ENCODE assay signal across 20 cellular contexts in genomic region chr6:40383348-40384115, GRCh38.
A peak's percentile ranks its signal among the peaks of the same experiment; 100 is the strongest.
DNase-seq lines count a peak whose midpoint lies in the region; ATAC-seq and TF ChIP-seq lines count a peak whose summit lies in the region.
"Had no signal": no experiment of that assay in that cellular context is flagged by ENCODE, and none has a peak within 500 bp of the region (broad histone marks: within the 10 kb centered on the region; RNA-seq: fewer than 3 reads in every experiment).

No MANE protein-coding gene starts in this region.

- H3K4me3 ChIP-seq in thyroid gland (replicated peaks in 1 of 3): no peak overlapping the region
- H3K4me3 ChIP-seq: K562, SJSA1 had no signal

- no peak for ATAC-seq in activated naive CD8-positive, alpha-beta T cell treated with anti-CD3 and anti-CD28 coated beads, Interleukin-2, amount 10 ng/mL, durations not matched to agents 7 days and 5 days (ENCODE audit: low read depth)
- ATAC-seq in activated naive CD8-positive, alpha-beta T cell treated with anti-CD3 and anti-CD28 coated beads, Interleukin-2, amount 50 U/mL, for 24 hours: no peak
- peak; percentile 96 for ATAC-seq in esophagus mucosa
- ATAC-seq: K562, Panc1 had no signal

- intact Hi-C loops in activated T-helper 2 cell treated with anti-CD3 and anti-CD28 coated beads, Interferon-gamma antibody, Interleukin-2, Interleukin-4, amounts not matched to agents 10 μg/mL and 5 μg/mL and 100 μg/mL, durations not matched to agents 14 hours and 24 hours and 36 hours (cut with micrococcal nuclease): no loop called here
- intact Hi-C loops in thyroid gland (cut with DNase I): no loop called here

- WGBS in thyroid gland, 2 donors: 75 to 78% methylated on average over 3 of the region's 3 CpGs

- no peak for DNase-seq in activated naive CD8-positive, alpha-beta T cell treated with anti-CD3 and anti-CD28 coated beads, Interleukin-2, amount 10 ng/mL, durations not matched to agents 7 days and 5 days
- no peak for DNase-seq in activated naive CD8-positive, alpha-beta T cell treated with anti-CD3 and anti-CD28 coated beads, Interleukin-2, amount 50 U/mL, for 24 hours
- DNase-seq in activated T-helper 2 cell treated with anti-CD3 and anti-CD28 coated beads, Interferon-gamma antibody, Interleukin-2, Interleukin-4, amounts not matched to agents 10 μg/mL and 5 μg/mL and 100 μg/mL, durations not matched to agents 14 hours and 24 hours and 36 hours (ENCODE audit: low spot score): peak; percentile 2
- DNase-seq in thyroid gland: peak; percentile 14 to 29
- no peak for DNase-seq in HuH-7.5 (ENCODE audit: low spot score)
- no peak for DNase-seq in SIG-M5 (lab: John Stamatoyannopoulos, UW)
- DNase-seq: GDM1; H7; MM.1S; NCI-H1048; NCI-H1417 treated with DMSO at 0.1 percent for 48 hours; NCI-H187; NCI-H69; NK-92 treated with Interleukin-12 subunit alpha and Interleukin-12 subunit beta, amount 100 ng/mL, for 24 hours had no signal

- POLR2A ChIA-PET in activated naive CD8-positive, alpha-beta T cell treated with anti-CD3 and anti-CD28 coated beads, Interleukin-2, amount 10 ng/mL, durations not matched to agents 7 days and 5 days (lab: Charles Lee): no interaction called here

- H3K4me3 Mint-ChIP-seq in activated naive CD8-positive, alpha-beta T cell treated with anti-CD3 and anti-CD28 coated beads, Interleukin-2, amount 10 ng/mL, durations not matched to agents 7 days and 5 days: no peak overlapping the region
- H3K4me3 Mint-ChIP-seq in activated naive CD8-positive, alpha-beta T cell treated with anti-CD3 and anti-CD28 coated beads, Interleukin-2, amount 50 U/mL, for 24 hours: no peak overlapping the region
- H3K4me3 Mint-ChIP-seq in activated T-helper 2 cell treated with anti-CD3 and anti-CD28 coated beads, Interferon-gamma antibody, Interleukin-2, Interleukin-4, amounts not matched to agents 10 μg/mL and 5 μg/mL and 100 μg/mL, durations not matched to agents 14 hours and 24 hours and 36 hours (ENCODE audit: low read depth): no peak overlapping the region
- H3K4me3 Mint-ChIP-seq: B cell, CD14-positive monocyte had no signal

- peaks cover 2% of the 10 kb centered on the region for H3K9me3 Mint-ChIP-seq in activated naive CD8-positive, alpha-beta T cell treated with anti-CD3 and anti-CD28 coated beads, Interleukin-2, amount 10 ng/mL, durations not matched to agents 7 days and 5 days
- no peaks in the 10 kb centered on the region for H3K9me3 Mint-ChIP-seq in activated naive CD8-positive, alpha-beta T cell treated with anti-CD3 and anti-CD28 coated beads, Interleukin-2, amount 50 U/mL, for 24 hours
- peaks cover 5% of the 10 kb centered on the region for H3K9me3 Mint-ChIP-seq in activated T-helper 2 cell treated with anti-CD3 and anti-CD28 coated beads, Interferon-gamma antibody, Interleukin-2, Interleukin-4, amounts not matched to agents 10 μg/mL and 5 μg/mL and 100 μg/mL, durations not matched to agents 14 hours and 24 hours and 36 hours

- no peak for TF ChIP-seq CTCF in thyroid gland (IDR thresholded peaks at IDR 0.05)

- H3K9me3 ChIP-seq in thyroid gland: no peaks in the 10 kb centered on the region
- H3K9me3 ChIP-seq: SJSA1 had no signal

- H3K27ac Mint-ChIP-seq in activated naive CD8-positive, alpha-beta T cell treated with anti-CD3 and anti-CD28 coated beads, Interleukin-2, amount 10 ng/mL, durations not matched to agents 7 days and 5 days: peak overlapping the region; percentile 50
- no peak overlapping the region for H3K27ac Mint-ChIP-seq in activated naive CD8-positive, alpha-beta T cell treated with anti-CD3 and anti-CD28 coated beads, Interleukin-2, amount 50 U/mL, for 24 hours
- H3K27ac Mint-ChIP-seq in activated T-helper 2 cell treated with anti-CD3 and anti-CD28 coated beads, Interferon-gamma antibody, Interleukin-2, Interleukin-4, amounts not matched to agents 10 μg/mL and 5 μg/mL and 100 μg/mL, durations not matched to agents 14 hours and 24 hours and 36 hours: no peak overlapping the region
- H3K27ac Mint-ChIP-seq: B cell, CD14-positive monocyte had no signal

- H3K27me3 Mint-ChIP-seq in activated naive CD8-positive, alpha-beta T cell treated with anti-CD3 and anti-CD28 coated beads, Interleukin-2, amount 10 ng/mL, durations not matched to agents 7 days and 5 days: peaks cover 28% of the 10 kb centered on the region
- H3K27me3 Mint-ChIP-seq in activated naive CD8-positive, alpha-beta T cell treated with anti-CD3 and anti-CD28 coated beads, Interleukin-2, amount 50 U/mL, for 24 hours: peaks cover 5% of the 10 kb centered on the region
- no peaks in the 10 kb centered on the region for H3K27me3 Mint-ChIP-seq in activated T-helper 2 cell treated with anti-CD3 and anti-CD28 coated beads, Interferon-gamma antibody, Interleukin-2, Interleukin-4, amounts not matched to agents 10 μg/mL and 5 μg/mL and 100 μg/mL, durations not matched to agents 14 hours and 24 hours and 36 hours (ENCODE audit: low read depth)

- peaks cover 8 to 9% of the 10 kb centered on the region in 2 donors for H3K4me1 ChIP-seq in thyroid gland
- H3K4me1 ChIP-seq: SJSA1 had no signal

- peaks cover 16% of the 10 kb centered on the region for H3K4me1 Mint-ChIP-seq in activated naive CD8-positive, alpha-beta T cell treated with anti-CD3 and anti-CD28 coated beads, Interleukin-2, amount 10 ng/mL, durations not matched to agents 7 days and 5 days
- H3K4me1 Mint-ChIP-seq in activated naive CD8-positive, alpha-beta T cell treated with anti-CD3 and anti-CD28 coated beads, Interleukin-2, amount 50 U/mL, for 24 hours: peaks cover 12% of the 10 kb centered on the region
- peaks cover 32% of the 10 kb centered on the region for H3K4me1 Mint-ChIP-seq in activated T-helper 2 cell treated with anti-CD3 and anti-CD28 coated beads, Interferon-gamma antibody, Interleukin-2, Interleukin-4, amounts not matched to agents 10 μg/mL and 5 μg/mL and 100 μg/mL, durations not matched to agents 14 hours and 24 hours and 36 hours (ENCODE audit: low read depth)
- H3K4me1 Mint-ChIP-seq: B cell, CD14-positive monocyte had no signal

- H3K36me3 ChIP-seq in thyroid gland: no peaks in the 10 kb centered on the region
- H3K36me3 ChIP-seq: SJSA1 had no signal

- H3K27me3 ChIP-seq in thyroid gland: no peaks in the 10 kb centered on the region
- H3K27me3 ChIP-seq: SJSA1 had no signal

- TF ChIP-seq POLR2A in thyroid gland (IDR thresholded peaks at IDR 0.05): no peak

- no peak overlapping the region for H3K27ac ChIP-seq in thyroid gland
- H3K27ac ChIP-seq: SJSA1 had no signal

- H3K36me3 Mint-ChIP-seq in activated naive CD8-positive, alpha-beta T cell treated with anti-CD3 and anti-CD28 coated beads, Interleukin-2, amount 10 ng/mL, durations not matched to agents 7 days and 5 days: no peaks in the 10 kb centered on the region
- H3K36me3 Mint-ChIP-seq in activated naive CD8-positive, alpha-beta T cell treated with anti-CD3 and anti-CD28 coated beads, Interleukin-2, amount 50 U/mL, for 24 hours (ENCODE audit: low read depth): no peaks in the 10 kb centered on the region
- H3K36me3 Mint-ChIP-seq in activated T-helper 2 cell treated with anti-CD3 and anti-CD28 coated beads, Interferon-gamma antibody, Interleukin-2, Interleukin-4, amounts not matched to agents 10 μg/mL and 5 μg/mL and 100 μg/mL, durations not matched to agents 14 hours and 24 hours and 36 hours (ENCODE audit: low read depth): no peaks in the 10 kb centered on the region
- H3K36me3 Mint-ChIP-seq: CD14-positive monocyte had no signal

Comparison
In these comparisons a context has a peak if more than half of its experiments do, and no peak if none do; other contexts are left out.
1. DNase-seq: peak in activated T-helper 2 cell treated with anti-CD3 and anti-CD28 coated beads, Interferon-gamma antibody, Interleukin-2, Interleukin-4, amounts not matched to agents 10 μg/mL and 5 μg/mL and 100 μg/mL, durations not matched to agents 14 hours and 24 hours and 36 hours (single experiment) and thyroid gland (2 of 2); none in activated naive CD8-positive, alpha-beta T cell treated with anti-CD3 and anti-CD28 coated beads, Interleukin-2, amount 10 ng/mL, durations not matched to agents 7 days and 5 days (single experiment), activated naive CD8-positive, alpha-beta T cell treated with anti-CD3 and anti-CD28 coated beads, Interleukin-2, amount 50 U/mL, for 24 hours (single experiment), HuH-7.5 (single experiment) and SIG-M5 (single experiment).